In the genomic region with DNA sequence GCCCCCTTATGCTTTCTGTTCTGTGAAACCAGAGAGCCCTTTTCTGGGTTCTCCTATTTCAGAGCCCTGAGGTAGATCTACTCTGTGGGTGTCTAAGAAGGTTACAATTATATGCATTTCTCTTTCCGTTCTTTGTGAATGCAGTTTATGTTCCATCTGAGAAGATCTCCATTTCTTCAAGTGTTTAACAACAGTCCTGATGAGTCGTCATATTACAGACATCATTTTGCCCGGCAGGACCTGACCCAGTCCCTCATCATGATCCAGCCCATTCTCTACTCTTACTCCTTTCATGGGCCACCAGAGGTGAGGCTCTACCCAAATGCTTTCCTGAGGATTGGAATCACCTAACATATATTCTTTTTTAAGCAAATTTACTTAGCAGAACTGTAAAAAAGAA, we compare ENCODE assay signal across 25 cellular contexts. TPM values are rescaled to one million over a fixed set of nuclear protein-coding genes. Genes with fewer than 3 reads are reported as not detected.
DNase-seq lines count a peak whose midpoint lies in the region; ATAC-seq, FAIRE-seq and TF ChIP-seq lines count a peak whose summit lies in the region.
"Had no signal": no experiment of that assay in that cellular context is flagged by ENCODE, and none has a peak within 500 bp of the region (broad histone marks: within the 10 kb centered on the region; RNA-seq: fewer than 3 reads in every experiment).

No MANE protein-coding gene starts in this region.

- no peak overlapping the region for H2AFZ ChIP-seq in HepG2 (ENCODE audit: low read length)

- WGBS in HepG2 (ENCODE audit: low lambda C conversion rate): 97% methylated on average over 3 of the region's 3 CpGs
- 94% methylated on average over 3 of the region's 3 CpGs for WGBS in right lobe of liver (ENCODE audit: insufficient coverage, low coverage, low lambda C conversion rate, missing lambda C conversion rate)

- H3K9me3 ChIP-seq in HepG2 (ENCODE audit: low read length): no peaks in the 10 kb centered on the region
- no peaks in the 10 kb centered on the region for H3K9me3 ChIP-seq in right lobe of liver
- H3K9me3 ChIP-seq: BE2C, BLaER1 had no signal

- H3K27ac ChIP-seq in HepG2 (ENCODE audit: extremely low read length, insufficient read depth, low read length): no peak overlapping the region
- no peak overlapping the region for H3K27ac ChIP-seq in right lobe of liver
- H3K27ac ChIP-seq: BLaER1 had no signal

- H3K4me3 ChIP-seq in HepG2 (replicated peaks in 1 of 3; ENCODE audit: insufficient read depth in 1 of 3, low read depth in 2 of 3, low read length in 3 of 3): no peak overlapping the region
- no peak overlapping the region for H3K4me3 ChIP-seq in right lobe of liver
- H3K4me3 ChIP-seq: BLaER1 had no signal

- DNase-seq in activated naive CD4-positive, alpha-beta T cell treated with anti-CD3 and anti-CD28 coated beads, Interleukin-2, amount 50 U/mL, for 72 hours (ENCODE audit: low spot score in 2 of 2): no peak
- DNase-seq in activated naive CD4-positive, alpha-beta T cell treated with anti-CD3 and anti-CD28 coated beads for 36 hours: no peak
- DNase-seq in HepG2 (ENCODE audit: low spot score): no peak
- DNase-seq in right lobe of liver: no peak
- peak; percentile 4 for DNase-seq in AG20443 (ENCODE audit: low spot score)
- DNase-seq in memory B cell (ENCODE audit: low spot score in 2 of 2): no peak
- no peak for DNase-seq in NCI-H526 (lab: John Stamatoyannopoulos, UW)
- no peak for DNase-seq in sciatic nerve (ENCODE audit: low spot score)
- DNase-seq: 8988T; BE2C; C1 segment of cervical spinal cord; CD4-positive, alpha-beta memory T cell; CD4-positive, CD25-positive, alpha-beta regulatory T cell; CD8-positive, alpha-beta memory T cell; COR-L47; DMS 273 treated with DMSO at 0.1 percent for 48 hours; DMS153; DMS53; DMS79; DND-41; EL; GDM1 had no signal

- H3K79me2 ChIP-seq in HepG2 (ENCODE audit: insufficient read depth, low read length): no peaks in the 10 kb centered on the region

- TF ChIP-seq CTCF in HepG2 (CRISPR knock-in tag; IDR thresholded peaks at IDR 0.05) (no peak), right lobe of liver (IDR thresholded peaks at IDR 0.05) (no peak)

- in situ Hi-C loops in HepG2 (cut with HindIII; ENCODE audit: extremely low pct_ligation_motif_present, low pct_unique_long_range_greater_than_20kb): no loop called here

- H3K4me1 ChIP-seq in HepG2 (ENCODE audit: insufficient read depth, low read length): no peaks in the 10 kb centered on the region
- H3K4me1 ChIP-seq in right lobe of liver: peaks cover 0 to 9% (median 4%) of the 10 kb centered on the region in 4 donors
- H3K4me1 ChIP-seq: BE2C, BLaER1 had no signal

- no peak for ATAC-seq in activated naive CD4-positive, alpha-beta T cell treated with anti-CD3 and anti-CD28 coated beads, Interleukin-2, amount 50 U/mL, for 72 hours
- ATAC-seq in HepG2: no peak
- ATAC-seq in right lobe of liver: no peak
- no peak for ATAC-seq in memory B cell (ENCODE audit: low read depth)
- ATAC-seq in sciatic nerve: no peak

- peak overlapping the region; percentile 8 to 25 for H3K27ac Mint-ChIP-seq in activated naive CD4-positive, alpha-beta T cell treated with anti-CD3 and anti-CD28 coated beads, Interleukin-2, amount 50 U/mL, for 72 hours
- no peak overlapping the region for H3K27ac Mint-ChIP-seq in activated naive CD4-positive, alpha-beta T cell treated with anti-CD3 and anti-CD28 coated beads for 36 hours
- peak overlapping the region; percentile 43 for H3K27ac Mint-ChIP-seq in memory B cell
- H3K27ac Mint-ChIP-seq: CD4-positive, CD25-positive, alpha-beta regulatory T cell had no signal

- CTCF ChIA-PET in activated naive CD4-positive, alpha-beta T cell treated with anti-CD3 and anti-CD28 coated beads for 36 hours (lab: Charles Lee): no interaction called here
- CTCF ChIA-PET in HepG2 (lab: Yijun Ruan, JAX; ENCODE audit: low intra/inter-chr PET ratio, low total read pairs): no interaction called here

- no peak for FAIRE-seq in HepG2 (lab: Jason Lieb, UNC)
- FAIRE-seq: GM12891 had no signal

- no peak overlapping the region for H3K9ac ChIP-seq in HepG2 (ENCODE audit: insufficient read depth, low read depth, low read length)
- H3K9ac ChIP-seq: BLaER1 had no signal

- no peak for TF ChIP-seq POLR2A in HepG2 (IDR thresholded peaks at IDR 0.05; ENCODE audit: insufficient read depth in 1 of 2, low read depth in 2 of 2, low read length in 2 of 2)
- TF ChIP-seq POLR2A in right lobe of liver (IDR thresholded peaks at IDR 0.05): no peak

- no peak overlapping the region for H3K4me2 ChIP-seq in HepG2 (ENCODE audit: low read depth, low read length)
- H3K4me2 ChIP-seq: BLaER1 had no signal

- H3K36me3 ChIP-seq in HepG2 (replicated peaks in 1 of 2; ENCODE audit: control insufficient read depth in 1 of 2, insufficient read depth in 2 of 2, low read length in 2 of 2): peaks cover 39 to 80% of the 10 kb centered on the region in 2 experiments
- peaks cover 0 to 55% (median 26%) of the 10 kb centered on the region in 4 donors for H3K36me3 ChIP-seq in right lobe of liver

- no peak for TF ChIP-seq RAD21 in HepG2 (CRISPR knock-in tag; IDR thresholded peaks at IDR 0.05)

- H3K9me3 Mint-ChIP-seq in activated naive CD4-positive, alpha-beta T cell treated with anti-CD3 and anti-CD28 coated beads, Interleukin-2, amount 50 U/mL, for 72 hours: no peaks in the 10 kb centered on the region
- no peaks in the 10 kb centered on the region for H3K9me3 Mint-ChIP-seq in activated naive CD4-positive, alpha-beta T cell treated with anti-CD3 and anti-CD28 coated beads for 36 hours
- H3K9me3 Mint-ChIP-seq in memory B cell: no peaks in the 10 kb centered on the region
- H3K9me3 Mint-ChIP-seq: CD4-positive, alpha-beta memory T cell; CD4-positive, CD25-positive, alpha-beta regulatory T cell; CD8-positive, alpha-beta memory T cell had no signal

- no peaks in the 10 kb centered on the region for H3K4me1 Mint-ChIP-seq in activated naive CD4-positive, alpha-beta T cell treated with anti-CD3 and anti-CD28 coated beads for 36 hours (ENCODE audit: low read depth)
- H3K4me1 Mint-ChIP-seq in memory B cell: no peaks in the 10 kb centered on the region
- H3K4me1 Mint-ChIP-seq: CD14-positive monocyte; CD4-positive, alpha-beta memory T cell; CD8-positive, alpha-beta memory T cell had no signal

- intact Hi-C loops in activated naive CD4-positive, alpha-beta T cell treated with anti-CD3 and anti-CD28 coated beads for 36 hours (cut with micrococcal nuclease): no loop called here
- intact Hi-C loops in HepG2 (cut with micrococcal nuclease; ENCODE audit: unreplicated experiment): no loop called here
- intact Hi-C loops in right lobe of liver (cut with DNase I): no loop called here
- intact Hi-C loops in sciatic nerve (cut with DNase I): no loop called here

- no peaks in the 10 kb centered on the region for H4K20me1 ChIP-seq in HepG2 (ENCODE audit: insufficient read depth, low read length)
- H4K20me1 ChIP-seq: BLaER1 had no signal

- POLR2A ChIA-PET in HepG2 (lab: Yijun Ruan, JAX): no interaction called here

- no TSS peak for BruUV-seq in HepG2 (replicated peaks; lab: Mats Ljungman, UMichigan)

- H3K4me3 Mint-ChIP-seq in activated naive CD4-positive, alpha-beta T cell treated with anti-CD3 and anti-CD28 coated beads for 36 hours: no peak overlapping the region
- H3K4me3 Mint-ChIP-seq in memory B cell: no peak overlapping the region
- H3K4me3 Mint-ChIP-seq: CD14-positive monocyte; CD4-positive, alpha-beta memory T cell; CD4-positive, CD25-positive, alpha-beta regulatory T cell; CD8-positive, alpha-beta memory T cell had no signal

- peaks cover 12 to 14% of the 10 kb centered on the region in 2 donors for H3K36me3 Mint-ChIP-seq in activated naive CD4-positive, alpha-beta T cell treated with anti-CD3 and anti-CD28 coated beads, Interleukin-2, amount 50 U/mL, for 72 hours
- peaks cover 40% of the 10 kb centered on the region for H3K36me3 Mint-ChIP-seq in activated naive CD4-positive, alpha-beta T cell treated with anti-CD3 and anti-CD28 coated beads for 36 hours (ENCODE audit: low read depth)
- peaks cover 38% of the 10 kb centered on the region for H3K36me3 Mint-ChIP-seq in memory B cell

- no peak for TF ChIP-seq EP300 in HepG2 (IDR thresholded peaks at IDR 0.05; ENCODE audit: low read depth in 2 of 2, low read length in 2 of 2)
- TF ChIP-seq EP300 in HepG2 (CRISPR knock-in tag; IDR thresholded peaks at IDR 0.05; ENCODE audit: borderline replicate concordance): no peak

- H3K27me3 ChIP-seq in HepG2 (ENCODE audit: control insufficient read depth in 1 of 2, insufficient read depth in 2 of 2, low read length in 2 of 2) (no peaks in the 10 kb centered on the region), right lobe of liver (no peaks in the 10 kb centered on the region)
- H3K27me3 ChIP-seq: BE2C, BLaER1 had no signal

- H3K27me3 Mint-ChIP-seq in activated naive CD4-positive, alpha-beta T cell treated with anti-CD3 and anti-CD28 coated beads for 36 hours (ENCODE audit: low read depth): no peaks in the 10 kb centered on the region
- H3K27me3 Mint-ChIP-seq in memory B cell: no peaks in the 10 kb centered on the region
- H3K27me3 Mint-ChIP-seq: CD4-positive, alpha-beta memory T cell; CD4-positive, CD25-positive, alpha-beta regulatory T cell; CD8-positive, alpha-beta memory T cell had no signal

RNA-seq across cellular contexts. Expression of gene SMIM26, which starts 18.8 kb away (rescaled TPM):
- total RNA-seq in activated naive CD4-positive, alpha-beta T cell treated with anti-CD3 and anti-CD28 coated beads, Interleukin-2, amount 50 U/mL, for 72 hours: 10 to 100 TPM; 70.3 to 85.5 TPM
- total RNA-seq in activated naive CD4-positive, alpha-beta T cell treated with anti-CD3 and anti-CD28 coated beads for 36 hours: 10 to 100 TPM; 57.3 to 60.0 TPM
- total RNA-seq in HepG2 (2016; rRNA removed; fragmentation: Illumina TruSeq; extraction: Trizol) (185 and 214 TPM in 2 replicates), right lobe of liver (100 to 1,000 TPM in 1 of 6 experiments, 10 to 100 TPM in 5; 38.5 to 104 (median 42.4) TPM), sciatic nerve (53.0 TPM)
- total RNA-seq in HepG2 (2016; cell fraction: cytosol; rRNA removed; fragmentation: Illumina TruSeq; extraction: Trizol; ENCODE audit: low read depth): 182 and 191 TPM in 2 replicates
- 202 and 206 TPM in 2 replicates for total RNA-seq in HepG2 (2016; cell fraction: insoluble cytoplasmic fraction; rRNA removed; fragmentation: Illumina TruSeq; extraction: Trizol)
- 172 TPM in 2 replicates for total RNA-seq in HepG2 (2016; cell fraction: membrane; rRNA removed; fragmentation: Illumina TruSeq; extraction: Trizol)
- 102 and 120 TPM in 2 replicates for total RNA-seq in HepG2 (2016; cell fraction: nucleus; rRNA removed; fragmentation: Illumina TruSeq; extraction: Trizol)
- polyA plus RNA-seq in HepG2 (2011; rRNA removed): 249 and 262 TPM in 2 replicates
- polyA plus RNA-seq in HepG2 (2011; cell fraction: cytosol; rRNA removed): 163 and 204 TPM in 2 replicates
- polyA plus RNA-seq in HepG2 (2011; cell fraction: nucleus; rRNA removed): 37.8 and 51.6 TPM in 2 replicates
- 185 and 197 TPM in 2 replicates for polyA plus RNA-seq in HepG2 (2012)
- 119 TPM in 2 replicates for polyA plus RNA-seq in HepG2 (2016; cell fraction: cytosol; fragmentation: Illumina TruSeq; extraction: Trizol; ENCODE audit: low read depth)
- polyA plus RNA-seq in HepG2 (2016; cell fraction: insoluble cytoplasmic fraction; fragmentation: Illumina TruSeq; extraction: Trizol; ENCODE audit: low read depth): 187 and 197 TPM in 2 replicates
- 147 and 151 TPM in 2 replicates for polyA plus RNA-seq in HepG2 (2016; cell fraction: membrane; fragmentation: Illumina TruSeq; extraction: Trizol; ENCODE audit: low read depth)
- polyA plus RNA-seq in HepG2 (2016; cell fraction: nucleus; fragmentation: Illumina TruSeq; extraction: Trizol; ENCODE audit: insufficient read depth, low read depth): 183 and 224 TPM in 2 replicates
- polyA minus RNA-seq in HepG2 (2011; rRNA and poly(A)+ RNA removed; ENCODE audit: low replicate concordance): 97.4 and 273 TPM in 2 replicates
- 58.6 and 63.2 TPM in 2 replicates for polyA minus RNA-seq in HepG2 (2011; cell fraction: cytosol; rRNA and poly(A)+ RNA removed)
- polyA minus RNA-seq in HepG2 (2011; cell fraction: nucleus; rRNA and poly(A)+ RNA removed): 53.3 and 62.5 TPM in 2 replicates

RNA-seq across cellular contexts. Expression of gene DTD1, which starts 39.4 kb away (rescaled TPM):
- total RNA-seq in activated naive CD4-positive, alpha-beta T cell treated with anti-CD3 and anti-CD28 coated beads, Interleukin-2, amount 50 U/mL, for 72 hours: 10 to 100 TPM; 25.3 to 54.3 TPM
- total RNA-seq in activated naive CD4-positive, alpha-beta T cell treated with anti-CD3 and anti-CD28 coated beads for 36 hours: 10 to 100 TPM; 46.4 to 47.1 TPM
- 79.3 and 85.5 TPM in 2 replicates for total RNA-seq in HepG2 (2016; rRNA removed; fragmentation: Illumina TruSeq; extraction: Trizol)
- total RNA-seq in HepG2 (2016; cell fraction: cytosol; rRNA removed; fragmentation: Illumina TruSeq; extraction: Trizol; ENCODE audit: low read depth): 32.5 and 39.7 TPM in 2 replicates
- 79.1 and 90.5 TPM in 2 replicates for total RNA-seq in HepG2 (2016; cell fraction: insoluble cytoplasmic fraction; rRNA removed; fragmentation: Illumina TruSeq; extraction: Trizol)
- total RNA-seq in HepG2 (2016; cell fraction: membrane; rRNA removed; fragmentation: Illumina TruSeq; extraction: Trizol): 57.0 and 57.7 TPM in 2 replicates
- total RNA-seq in HepG2 (2016; cell fraction: nucleus; rRNA removed; fragmentation: Illumina TruSeq; extraction: Trizol): 31.8 and 34.6 TPM in 2 replicates
- 41.2 and 46.7 TPM in 2 replicates for polyA plus RNA-seq in HepG2 (2011; rRNA removed)
- 54.0 and 65.1 TPM in 2 replicates for polyA plus RNA-seq in HepG2 (2011; cell fraction: cytosol; rRNA removed)
- 14.9 and 18.0 TPM in 2 replicates for polyA plus RNA-seq in HepG2 (2011; cell fraction: nucleus; rRNA removed)
- 53.5 and 54.2 TPM in 2 replicates for polyA plus RNA-seq in HepG2 (2012)
- 33.0 and 38.8 TPM in 2 replicates for polyA plus RNA-seq in HepG2 (2016; cell fraction: cytosol; fragmentation: Illumina TruSeq; extraction: Trizol; ENCODE audit: low read depth)
- polyA plus RNA-seq in HepG2 (2016; cell fraction: insoluble cytoplasmic fraction; fragmentation: Illumina TruSeq; extraction: Trizol; ENCODE audit: low read depth): 86.1 and 90.8 TPM in 2 replicates
- 45.1 and 47.9 TPM in 2 replicates for polyA plus RNA-seq in HepG2 (2016; cell fraction: membrane; fragmentation: Illumina TruSeq; extraction: Trizol; ENCODE audit: low read depth)
- 44.5 and 45.0 TPM in 2 replicates for polyA plus RNA-seq in HepG2 (2016; cell fraction: nucleus; fragmentation: Illumina TruSeq; extraction: Trizol; ENCODE audit: insufficient read depth, low read depth)
- 16.2 and 39.8 TPM in 2 replicates for polyA minus RNA-seq in HepG2 (2011; rRNA and poly(A)+ RNA removed; ENCODE audit: low replicate concordance)
- 17.5 and 23.0 TPM in 2 replicates for polyA minus RNA-seq in HepG2 (2011; cell fraction: cytosol; rRNA and poly(A)+ RNA removed)
- 14.2 and 23.4 TPM in 2 replicates for polyA minus RNA-seq in HepG2 (2011; cell fraction: nucleus; rRNA and poly(A)+ RNA removed)
- total RNA-seq in right lobe of liver: 10 to 100 TPM in 2 of 6 experiments, 1 to 10 TPM in 4; 5.4 to 21.2 (median 7.5) TPM
- total RNA-seq in sciatic nerve: 31.6 TPM

RNA-seq across cellular contexts. Expression of gene SEC23B, which starts 40.7 kb away (rescaled TPM):
- 10 to 100 TPM; 92.2 to 97.0 TPM for total RNA-seq in activated naive CD4-positive, alpha-beta T cell treated with anti-CD3 and anti-CD28 coated beads, Interleukin-2, amount 50 U/mL, for 72 hours
- total RNA-seq in activated naive CD4-positive, alpha-beta T cell treated with anti-CD3 and anti-CD28 coated beads for 36 hours: 10 to 100 TPM; 66.9 to 69.2 TPM
- total RNA-seq in HepG2 (2016; rRNA removed; fragmentation: Illumina TruSeq; extraction: Trizol) (120 and 178 TPM in 2 replicates), right lobe of liver (10 to 100 TPM; 22.3 to 33.1 (median 31.1) TPM), sciatic nerve (35.4 TPM)
- total RNA-seq in HepG2 (2016; cell fraction: cytosol; rRNA removed; fragmentation: Illumina TruSeq; extraction: Trizol; ENCODE audit: low read depth): 23.7 and 30.1 TPM in 2 replicates
- 116 and 173 TPM in 2 replicates for total RNA-seq in HepG2 (2016; cell fraction: insoluble cytoplasmic fraction; rRNA removed; fragmentation: Illumina TruSeq; extraction: Trizol)
- 36.5 and 38.6 TPM in 2 replicates for total RNA-seq in HepG2 (2016; cell fraction: membrane; rRNA removed; fragmentation: Illumina TruSeq; extraction: Trizol)
- total RNA-seq in HepG2 (2016; cell fraction: nucleus; rRNA removed; fragmentation: Illumina TruSeq; extraction: Trizol): 68.1 and 72.2 TPM in 2 replicates
- 105 and 114 TPM in 2 replicates for polyA plus RNA-seq in HepG2 (2011; rRNA removed)
- 96.7 and 107 TPM in 2 replicates for polyA plus RNA-seq in HepG2 (2011; cell fraction: cytosol; rRNA removed)
- 46.9 and 60.2 TPM in 2 replicates for polyA plus RNA-seq in HepG2 (2011; cell fraction: nucleus; rRNA removed)
- 64.6 and 76.1 TPM in 2 replicates for polyA plus RNA-seq in HepG2 (2012)
- polyA plus RNA-seq in HepG2 (2016; cell fraction: cytosol; fragmentation: Illumina TruSeq; extraction: Trizol; ENCODE audit: low read depth): 5.2 and 5.6 TPM in 2 replicates
- 150 and 160 TPM in 2 replicates for polyA plus RNA-seq in HepG2 (2016; cell fraction: insoluble cytoplasmic fraction; fragmentation: Illumina TruSeq; extraction: Trizol; ENCODE audit: low read depth)
- 14.5 TPM in 2 replicates for polyA plus RNA-seq in HepG2 (2016; cell fraction: membrane; fragmentation: Illumina TruSeq; extraction: Trizol; ENCODE audit: low read depth)
- polyA plus RNA-seq in HepG2 (2016; cell fraction: nucleus; fragmentation: Illumina TruSeq; extraction: Trizol; ENCODE audit: insufficient read depth, low read depth): 69.1 and 76.6 TPM in 2 replicates
- polyA minus RNA-seq in HepG2 (2011; rRNA and poly(A)+ RNA removed; ENCODE audit: low replicate concordance): 85.8 and 156 TPM in 2 replicates
- 66.9 and 68.1 TPM in 2 replicates for polyA minus RNA-seq in HepG2 (2011; cell fraction: cytosol; rRNA and poly(A)+ RNA removed)
- 79.2 and 99.8 TPM in 2 replicates for polyA minus RNA-seq in HepG2 (2011; cell fraction: nucleus; rRNA and poly(A)+ RNA removed)

RNA-seq across cellular contexts. Expression of gene RBBP9, which starts 51.4 kb away (rescaled TPM):
- total RNA-seq in activated naive CD4-positive, alpha-beta T cell treated with anti-CD3 and anti-CD28 coated beads, Interleukin-2, amount 50 U/mL, for 72 hours: 10 to 100 TPM in 1 of 2 donors, 1 to 10 TPM in 1; 7.7 to 23.8 TPM
- 10 to 100 TPM; 17.3 to 18.1 TPM for total RNA-seq in activated naive CD4-positive, alpha-beta T cell treated with anti-CD3 and anti-CD28 coated beads for 36 hours
- 56.3 and 99.5 TPM in 2 replicates for total RNA-seq in HepG2 (2016; rRNA removed; fragmentation: Illumina TruSeq; extraction: Trizol)
- 4.3 TPM in 2 replicates for total RNA-seq in HepG2 (2016; cell fraction: cytosol; rRNA removed; fragmentation: Illumina TruSeq; extraction: Trizol; ENCODE audit: low read depth)
- total RNA-seq in HepG2 (2016; cell fraction: insoluble cytoplasmic fraction; rRNA removed; fragmentation: Illumina TruSeq; extraction: Trizol): 52.6 and 105 TPM in 2 replicates
- total RNA-seq in HepG2 (2016; cell fraction: membrane; rRNA removed; fragmentation: Illumina TruSeq; extraction: Trizol): 23.9 and 26.8 TPM in 2 replicates
- total RNA-seq in HepG2 (2016; cell fraction: nucleus; rRNA removed; fragmentation: Illumina TruSeq; extraction: Trizol): 26.3 and 26.5 TPM in 2 replicates
- polyA plus RNA-seq in HepG2 (2011; rRNA removed): 25.1 and 28.0 TPM in 2 replicates
- 17.8 and 25.8 TPM in 2 replicates for polyA plus RNA-seq in HepG2 (2011; cell fraction: cytosol; rRNA removed)
- 13.7 and 16.4 TPM in 2 replicates for polyA plus RNA-seq in HepG2 (2011; cell fraction: nucleus; rRNA removed)
- 18.0 and 29.4 TPM in 2 replicates for polyA plus RNA-seq in HepG2 (2012)
- polyA plus RNA-seq in HepG2 (2016; cell fraction: cytosol; fragmentation: Illumina TruSeq; extraction: Trizol; ENCODE audit: low read depth): 4.5 and 4.7 TPM in 2 replicates
- 96.0 and 96.1 TPM in 2 replicates for polyA plus RNA-seq in HepG2 (2016; cell fraction: insoluble cytoplasmic fraction; fragmentation: Illumina TruSeq; extraction: Trizol; ENCODE audit: low read depth)
- 15.2 and 19.7 TPM in 2 replicates for polyA plus RNA-seq in HepG2 (2016; cell fraction: membrane; fragmentation: Illumina TruSeq; extraction: Trizol; ENCODE audit: low read depth)
- polyA plus RNA-seq in HepG2 (2016; cell fraction: nucleus; fragmentation: Illumina TruSeq; extraction: Trizol; ENCODE audit: insufficient read depth, low read depth): 36.9 and 41.4 TPM in 2 replicates
- 22.8 and 31.7 TPM in 2 replicates for polyA minus RNA-seq in HepG2 (2011; rRNA and poly(A)+ RNA removed; ENCODE audit: low replicate concordance)
- polyA minus RNA-seq in HepG2 (2011; cell fraction: cytosol; rRNA and poly(A)+ RNA removed): 26.3 and 28.9 TPM in 2 replicates
- polyA minus RNA-seq in HepG2 (2011; cell fraction: nucleus; rRNA and poly(A)+ RNA removed): 20.0 and 29.1 TPM in 2 replicates
- total RNA-seq in right lobe of liver: 10 to 100 TPM; 11.6 to 23.3 (median 14.9) TPM
- 12.2 TPM for total RNA-seq in sciatic nerve
